ENCODE assay signal across 14 cellular contexts in genomic region chr21:20030390-20030789, GRCh38.
DNase-seq lines count a peak whose midpoint lies in the region; ATAC-seq and TF ChIP-seq lines count a peak whose summit lies in the region.
"Had no signal": no experiment of that assay in that cellular context is flagged by ENCODE, and none has a peak within 500 bp of the region (broad histone marks: within the 10 kb centered on the region; RNA-seq: fewer than 3 reads in every experiment).

No MANE protein-coding gene starts in this region.

- peak; percentile 63 to 90 for DNase-seq in NCI-H446 (lab: John Stamatoyannopoulos, UW)
- peak in 4 of 5 donors; percentile 10 to 56 (median 41) for DNase-seq in heart left ventricle
- peak in 2 of 3 donors; percentile 35 to 50 for DNase-seq in right cardiac atrium
- DNase-seq in trophoblast cell, result no peak
- DNase-seq in HCEC 1CT, result no peak
- DNase-seq in ACHN, result no peak
- no peak for DNase-seq in AG20443 (ENCODE audit: low spot score)
- DNase-seq: AML-193, DMS53, GF-D8 had no signal

- TF ChIP-seq POLR2A in heart left ventricle (IDR thresholded peaks at IDR 0.05), result no peak

- H3K23ac ChIP-seq in trophoblast cell (ENCODE audit: low read length), result peak overlapping the region; percentile 90

- H2BK12ac ChIP-seq in trophoblast cell (ENCODE audit: low read length), result no peak overlapping the region

- no peak overlapping the region for H3K14ac ChIP-seq in trophoblast cell (ENCODE audit: low read length)

- H2AK5ac ChIP-seq in trophoblast cell (ENCODE audit: low read length), result no peak overlapping the region

- intact Hi-C loops in heart left ventricle (cut with DNase I) (no loop called here), right cardiac atrium (cut with DNase I) (no loop called here)

- no peaks in the 10 kb centered on the region for H3K79me1 ChIP-seq in trophoblast cell (ENCODE audit: low read length)

- no peak overlapping the region for H2BK120ac ChIP-seq in trophoblast cell (ENCODE audit: insufficient read depth, low read length, poor library complexity)

- no peaks in the 10 kb centered on the region for H3K9me3 ChIP-seq in heart left ventricle
- H3K9me3 ChIP-seq in right cardiac atrium (ENCODE audit: control insufficient read depth, low read length), result no peaks in the 10 kb centered on the region
- H3K9me3 ChIP-seq in trophoblast cell (ENCODE audit: insufficient read depth, low read depth, low read length), result peaks cover 3% of the 10 kb centered on the region
- H3K9me3 ChIP-seq: A549, BLaER1 had no signal

- H3K79me2 ChIP-seq in trophoblast cell (ENCODE audit: control insufficient read depth, insufficient read depth, low read length, poor library complexity), result no peaks in the 10 kb centered on the region

- WGBS in heart left ventricle, 4 donors, result 39 to 77% (median 63%) methylated on average over 4 of the region's 4 CpGs
- 76% methylated on average over 4 of the region's 4 CpGs for WGBS in right cardiac atrium
- no CpG with 5 or more reads among the region's 4 CpGs for WGBS in trophoblast cell (ENCODE audit: extremely low coverage, insufficient coverage, insufficient read length)

- H3K36me3 ChIP-seq in heart left ventricle, result no peaks in the 10 kb centered on the region
- H3K36me3 ChIP-seq in trophoblast cell (ENCODE audit: control insufficient read depth in 1 of 2, insufficient read depth in 2 of 2, low read length in 2 of 2), result no peaks in the 10 kb centered on the region
- H3K36me3 ChIP-seq: BLaER1 had no signal

- in situ Hi-C loops in ACHN (cut with HindIII; ENCODE audit: low pct_ligation_motif_present, low pct_unique_long_range_greater_than_20kb, low sequenced_read_pairs), result no loop called here

- no peak overlapping the region for H3K18ac ChIP-seq in trophoblast cell (ENCODE audit: low read length)

- no peak overlapping the region for H2AFZ ChIP-seq in trophoblast cell (ENCODE audit: insufficient read depth, low read length, poor library complexity)

- peak; percentile 37 to 90 (median 68) for ATAC-seq in heart left ventricle
- peak in 1 of 2 donors; percentile 26 for ATAC-seq in right cardiac atrium
- ATAC-seq: A549, HCT116 had no signal

- peak overlapping the region; percentile 8 for H3K9ac ChIP-seq in trophoblast cell (ENCODE audit: low read length)
- H3K9ac ChIP-seq: BLaER1 had no signal

- no peak overlapping the region for H3K4me2 ChIP-seq in trophoblast cell (ENCODE audit: low read length)
- H3K4me2 ChIP-seq: A549, BLaER1 had no signal

- H3K4me1 ChIP-seq in heart left ventricle (no peaks in the 10 kb centered on the region), right cardiac atrium (ENCODE audit: control insufficient read depth, insufficient read depth, low read length) (no peaks in the 10 kb centered on the region), trophoblast cell (ENCODE audit: control insufficient read depth in 1 of 2, insufficient read depth in 2 of 2, low read length in 2 of 2) (peaks cover 0 to 2% of the 10 kb centered on the region in 2 experiments)
- H3K4me1 ChIP-seq: A549, BLaER1 had no signal

- H4K91ac ChIP-seq in trophoblast cell (ENCODE audit: low read depth, low read length), result no peak overlapping the region

- H4K12ac ChIP-seq in trophoblast cell (ENCODE audit: low read depth, low read length), result no peak overlapping the region

- H3K4me3 ChIP-seq in heart left ventricle (no peak overlapping the region), right cardiac atrium (ENCODE audit: low read length) (no peak overlapping the region), trophoblast cell (ENCODE audit: low read depth, low read length) (no peak overlapping the region)
- H3K4me3 ChIP-seq: A549, BLaER1 had no signal

- H4K8ac ChIP-seq in trophoblast cell (ENCODE audit: low read depth, low read length), result no peak overlapping the region

- H3K27ac ChIP-seq in heart left ventricle (no peak overlapping the region), right cardiac atrium (ENCODE audit: low read length) (no peak overlapping the region), trophoblast cell (ENCODE audit: low read depth, low read length) (no peak overlapping the region)
- H3K27ac ChIP-seq: A549, BLaER1, HL-60 had no signal

- no peak for TF ChIP-seq CTCF in heart left ventricle (IDR thresholded peaks at IDR 0.05)

- H3K4ac ChIP-seq in trophoblast cell (ENCODE audit: low read depth, low read length), result no peak overlapping the region

- no peaks in the 10 kb centered on the region for H3K27me3 ChIP-seq in heart left ventricle
- H3K27me3 ChIP-seq in right cardiac atrium (ENCODE audit: control insufficient read depth, insufficient read depth), result no peaks in the 10 kb centered on the region
- H3K27me3 ChIP-seq in trophoblast cell (ENCODE audit: insufficient read depth, low read length), result no peaks in the 10 kb centered on the region
- H3K27me3 ChIP-seq: BLaER1 had no signal

- H2BK5ac ChIP-seq in trophoblast cell (ENCODE audit: low read depth, low read length, poor library complexity), result no peak overlapping the region

Comparison
In these comparisons a context has a peak if more than half of its experiments do, and no peak if none do; other contexts are left out.
1. DNase-seq: peak in NCI-H446 (2 of 2), heart left ventricle (4 of 5) and right cardiac atrium (2 of 3); none in trophoblast cell (0 of 2), HCEC 1CT (single experiment), ACHN (single experiment) and AG20443 (single experiment).